Comparison of ENCODE assay signal across 9 cellular contexts in the genomic region with DNA sequence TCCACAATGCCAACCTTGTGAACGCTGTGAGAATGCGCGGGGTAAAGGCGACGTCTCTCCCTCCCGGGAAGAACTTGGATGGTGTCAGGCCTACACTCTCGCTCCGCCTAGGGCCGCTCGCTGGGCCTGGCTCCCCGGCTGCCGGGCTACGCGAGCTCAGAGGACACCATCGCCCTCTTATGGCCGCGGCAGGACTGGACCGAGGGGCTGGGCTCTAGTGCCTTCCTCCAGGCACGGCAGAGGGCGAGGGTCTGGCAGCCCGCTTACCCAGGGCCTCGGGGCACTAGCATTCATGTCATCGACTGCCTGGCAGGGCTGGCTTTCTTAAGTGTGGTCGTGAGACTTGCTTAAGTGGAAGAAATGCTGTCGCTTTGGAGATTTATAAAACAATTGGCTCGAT. TPM values are rescaled to one million over a fixed set of nuclear protein-coding genes. Genes with fewer than 3 reads are reported as not detected.
A peak's percentile ranks its signal among the peaks of the same experiment; 100 is the strongest.
DNase-seq lines count a peak whose midpoint lies in the region; ATAC-seq and TF ChIP-seq lines count a peak whose summit lies in the region.
"Had no signal": no experiment of that assay in that cellular context is flagged by ENCODE, and none has a peak within 500 bp of the region (broad histone marks: within the 10 kb centered on the region; RNA-seq: fewer than 3 reads in every experiment).

No MANE protein-coding gene starts in this region.

- H3K4me1 ChIP-seq in HUES48 (ENCODE audit: control insufficient read depth, insufficient read depth, low read length) = peaks cover 17% of the 10 kb centered on the region
- H3K4me1 ChIP-seq in mesendoderm (ENCODE audit: control insufficient read depth, low read depth, low read length) = peaks cover 6% of the 10 kb centered on the region
- peaks cover 0 to 36% (median 25%) of the 10 kb centered on the region in 4 donors for H3K4me1 ChIP-seq in tibial artery

- peak overlapping the region; percentile 63 for H3K4me2 ChIP-seq in mesendoderm (ENCODE audit: low read length)

- peaks cover 25% of the 10 kb centered on the region for H3K36me3 ChIP-seq in HUES48 (ENCODE audit: control insufficient read depth, insufficient read depth, low read length)
- peaks cover 3% of the 10 kb centered on the region for H3K36me3 ChIP-seq in mesendoderm (ENCODE audit: control insufficient read depth, insufficient read depth, low read length)
- peaks cover 5 to 23% (median 17%) of the 10 kb centered on the region in 3 donors for H3K36me3 ChIP-seq in tibial artery

- peak overlapping the region; percentile 68 for H3K56ac ChIP-seq in mesendoderm (ENCODE audit: low read length)

- no CpG with 5 or more reads among the region's 26 CpGs for WGBS in mesendoderm (ENCODE audit: extremely low coverage, insufficient coverage, low lambda C conversion rate)

- TF ChIP-seq CTCF in C4-2B (conservative IDR thresholded peaks at IDR 0.05) (no peak; the same call in 1 of the 2 replicates), tibial artery (IDR thresholded peaks at IDR 0.05) (no peak)

- peaks cover 29% of the 10 kb centered on the region for H3K79me2 ChIP-seq in mesendoderm (ENCODE audit: control insufficient read depth, insufficient read depth, low read length)

- H4K5ac ChIP-seq in mesendoderm (ENCODE audit: low read length) = no peak overlapping the region

- intact Hi-C loops in tibial artery (cut with DNase I; ENCODE audit: low total_unique reads) = no loop called here

- DNase-seq in dermis blood vessel endothelial cell = peak; percentile 69
- DNase-seq in mesendoderm = peak; percentile 93
- no peak for DNase-seq in dedifferentiated amniotic fluid mesenchymal stem cell (ENCODE audit: extremely low spot score)
- DNase-seq in HK-2 (ENCODE audit: unreplicated experiment) = no peak
- no peak for DNase-seq in tibial artery
- DNase-seq: NCI-H1930 had no signal

- no peaks in the 10 kb centered on the region for H3K27me3 ChIP-seq in HUES48 (ENCODE audit: control insufficient read depth, insufficient read depth, low read length)
- no peaks in the 10 kb centered on the region for H3K27me3 ChIP-seq in mesendoderm (ENCODE audit: insufficient read depth, low read length, poor library complexity)
- H3K27me3 ChIP-seq in tibial artery = no peaks in the 10 kb centered on the region

- no peak overlapping the region for H3K4ac ChIP-seq in mesendoderm (ENCODE audit: low read depth, low read length)

- no peak for ATAC-seq in HG02610 (IDR thresholded peaks at IDR 0.05; ENCODE audit: unreplicated experiment)

- H3K23ac ChIP-seq in mesendoderm (ENCODE audit: low read length) = no peak overlapping the region

- H3K9me3 ChIP-seq in HUES48 (ENCODE audit: control insufficient read depth, insufficient read depth, low read length) (no peaks in the 10 kb centered on the region), tibial artery (no peaks in the 10 kb centered on the region)

- no peak overlapping the region for H2BK15ac ChIP-seq in mesendoderm (replicated peaks; ENCODE audit: low read depth)

- no peak overlapping the region for H3K9ac ChIP-seq in HUES48 (ENCODE audit: low read depth, low read length)
- H3K9ac ChIP-seq in mesendoderm (ENCODE audit: low read length) = peak overlapping the region; percentile 64

- H4K8ac ChIP-seq in mesendoderm (ENCODE audit: low read depth, low read length) = no peak overlapping the region

- H2BK5ac ChIP-seq in mesendoderm (ENCODE audit: low read length) = no peak overlapping the region

- H3K4me3 ChIP-seq in HUES48 (ENCODE audit: low read depth, low read length) = peak overlapping the region; percentile 98; the same call in 1 of the 2 replicates
- no peak overlapping the region for H3K4me3 ChIP-seq in mesendoderm (ENCODE audit: low read length)
- no peak overlapping the region for H3K4me3 ChIP-seq in tibial artery

- H2BK120ac ChIP-seq in mesendoderm (ENCODE audit: low read depth, low read length) = no peak overlapping the region

- no peak overlapping the region for H3K18ac ChIP-seq in mesendoderm (ENCODE audit: low read length)

- H3K27ac ChIP-seq in C4-2B (peak overlapping the region; percentile 98; the same call in 1 of the 2 replicates), HUES48 (ENCODE audit: low read depth, low read length) (peak overlapping the region; percentile 33), mesendoderm (ENCODE audit: low read depth, low read length) (no peak overlapping the region), tibial artery (peak overlapping the region in 1 of 2 donors; percentile 63)

- H2AK5ac ChIP-seq in mesendoderm (ENCODE audit: low read length) = no peak overlapping the region

- H3K79me1 ChIP-seq in mesendoderm (ENCODE audit: low read length) = peaks cover 10% of the 10 kb centered on the region

RNA-seq across cellular contexts. Expression of a gene that starts 1.2 kb away (rescaled TPM):
- 31.9 and 33.5 TPM in 2 replicates for total RNA-seq in dermis blood vessel endothelial cell
- 35.1 TPM for polyA plus RNA-seq in mesendoderm (2013, experiment 1 of 2)
- 35.8 TPM for polyA plus RNA-seq in mesendoderm (2013, experiment 2 of 2)

RNA-seq across cellular contexts. Expression of a gene that starts 28.0 kb away (rescaled TPM):
- total RNA-seq in dermis blood vessel endothelial cell = not detected in 2 replicates
- polyA plus RNA-seq in mesendoderm (2013, experiment 1 of 2) = 0.01 TPM
- 0.01 TPM for polyA plus RNA-seq in mesendoderm (2013, experiment 2 of 2)

Comparison
In these comparisons a context has a peak if more than half of its experiments do, and no peak if none do; other contexts are left out.
1. DNase-seq: peak in dermis blood vessel endothelial cell (single experiment) and mesendoderm (single experiment); none in dedifferentiated amniotic fluid mesenchymal stem cell (single experiment), HK-2 (single experiment) and tibial artery (0 of 2).